ENCODE assay signal across 10 cellular contexts in genomic region chr10:86017841-86018734, GRCh38.
A peak's percentile ranks its signal among the peaks of the same experiment; 100 is the strongest.
DNase-seq lines count a peak whose midpoint lies in the region; ATAC-seq, FAIRE-seq and TF ChIP-seq lines count a peak whose summit lies in the region.
"Had no signal": no experiment of that assay in that cellular context is flagged by ENCODE, and none has a peak within 500 bp of the region (broad histone marks: within the 10 kb centered on the region; RNA-seq: fewer than 3 reads in every experiment).

No MANE protein-coding gene starts in this region.

- TF ChIP-seq POLR2A in GM12891 (IDR thresholded peaks at IDR 0.05; ENCODE audit: low read depth, low read length), result no peak

- in situ Hi-C loops in GM13976 (cut with MboI; ENCODE audit: low sequenced_read_pairs, unreplicated experiment), result no loop called here

- no peak for TF ChIP-seq CTCF in GM13976 (IDR thresholded peaks at IDR 0.05; ENCODE audit: borderline replicate concordance, control extremely low read depth, extremely low read depth, insufficient read depth, missing control alignments)

- intact Hi-C loops in left cardiac atrium (cut with DNase I), result no loop called here

- DNase-seq in GM12891 (ENCODE audit: insufficient read length, low spot score) (no peak), NCI-H146 treated with DMSO at 0.1 percent for 48 hours (lab: John Stamatoyannopoulos, UW; ENCODE audit: unreplicated experiment) (peak; percentile 6), left cardiac atrium (peak; percentile 43), GM13976 (ENCODE audit: low spot score) (no peak), GDM1 (lab: John Stamatoyannopoulos, UW) (no peak)
- no peak for DNase-seq in activated naive CD4-positive, alpha-beta T cell treated with anti-CD3 and anti-CD28 coated beads, Interleukin-2, amount 50 U/mL, for 16 hours
- DNase-seq: activated CD8-positive, alpha-beta T cell treated with anti-CD3 and anti-CD28 coated beads, Interleukin-2, amount 10 ng/mL, durations not matched to agents 7 days and 5 days; aorta had no signal

- FAIRE-seq in GM12891 (lab: Jason Lieb, UNC), result peak; percentile 16

- ATAC-seq in GM21619 (IDR thresholded peaks at IDR 0.05; ENCODE audit: unreplicated experiment), result peak; percentile 49
- ATAC-seq in left cardiac atrium, result peak; percentile 90 to 91
- ATAC-seq in HG03159 (IDR thresholded peaks at IDR 0.05; ENCODE audit: unreplicated experiment), result no peak
- ATAC-seq: activated CD8-positive, alpha-beta T cell treated with anti-CD3 and anti-CD28 coated beads, Interleukin-2, amount 10 ng/mL, durations not matched to agents 7 days and 5 days had no signal

TF ChIP-seq in GM12891, 5 proteins besides CTCF, POLR2A, EP300 and RAD21:
- TF ChIP-seq POLR2AphosphoS5 (IDR thresholded peaks at IDR 0.05; ENCODE audit: low read depth, low read length), result no peak
- no peak for TF ChIP-seq TAF1 (IDR thresholded peaks at IDR 0.05; ENCODE audit: low read depth, low read length)
- no peak for TF ChIP-seq SPI1 (IDR thresholded peaks at IDR 0.05; ENCODE audit: low read depth, low read length)
- no peak for TF ChIP-seq POU2F2 (IDR thresholded peaks at IDR 0.05; ENCODE audit: low read depth, low read length)
- TF ChIP-seq PAX5 (IDR thresholded peaks at IDR 0.05; ENCODE audit: insufficient read depth, low read length, severe bottlenecking), result no peak

Comparison
In these comparisons a context has a peak if more than half of its experiments do, and no peak if none do; other contexts are left out.
1. DNase-seq: peak in NCI-H146 treated with DMSO at 0.1 percent for 48 hours (single experiment) and left cardiac atrium (single experiment); none in GM12891 (single experiment), activated naive CD4-positive, alpha-beta T cell treated with anti-CD3 and anti-CD28 coated beads, Interleukin-2, amount 50 U/mL, for 16 hours (single experiment), GM13976 (single experiment) and GDM1 (single experiment).